In the genomic region with DNA sequence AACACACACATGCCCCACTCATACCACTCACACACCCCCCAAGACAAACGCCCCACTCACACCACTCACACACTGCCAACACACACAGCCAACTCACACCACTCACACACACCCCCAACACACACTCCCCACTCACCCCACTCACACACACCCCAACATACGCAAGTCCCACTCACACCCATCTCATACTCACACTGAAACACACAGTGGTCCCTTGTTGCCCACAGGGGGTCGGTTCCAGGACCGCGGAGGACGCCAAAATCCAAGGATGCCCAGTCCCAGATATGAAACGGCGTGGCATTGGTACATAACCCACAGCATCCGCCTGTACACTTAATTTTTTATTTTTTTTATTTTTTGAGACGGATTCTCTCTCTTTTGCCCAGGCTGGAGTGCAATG, we compare ENCODE assay signal across 3 cellular contexts.
TF ChIP-seq lines count a peak whose summit lies in the region.

No MANE protein-coding gene starts in this region.

TF ChIP-seq in SK-N-SH, 30 proteins besides CTCF, POLR2A, EP300 and RAD21:
- TF ChIP-seq FOXM1 (IDR thresholded peaks at IDR 0.05; ENCODE audit: low read depth) = no peak
- TF ChIP-seq, protein P1, sequence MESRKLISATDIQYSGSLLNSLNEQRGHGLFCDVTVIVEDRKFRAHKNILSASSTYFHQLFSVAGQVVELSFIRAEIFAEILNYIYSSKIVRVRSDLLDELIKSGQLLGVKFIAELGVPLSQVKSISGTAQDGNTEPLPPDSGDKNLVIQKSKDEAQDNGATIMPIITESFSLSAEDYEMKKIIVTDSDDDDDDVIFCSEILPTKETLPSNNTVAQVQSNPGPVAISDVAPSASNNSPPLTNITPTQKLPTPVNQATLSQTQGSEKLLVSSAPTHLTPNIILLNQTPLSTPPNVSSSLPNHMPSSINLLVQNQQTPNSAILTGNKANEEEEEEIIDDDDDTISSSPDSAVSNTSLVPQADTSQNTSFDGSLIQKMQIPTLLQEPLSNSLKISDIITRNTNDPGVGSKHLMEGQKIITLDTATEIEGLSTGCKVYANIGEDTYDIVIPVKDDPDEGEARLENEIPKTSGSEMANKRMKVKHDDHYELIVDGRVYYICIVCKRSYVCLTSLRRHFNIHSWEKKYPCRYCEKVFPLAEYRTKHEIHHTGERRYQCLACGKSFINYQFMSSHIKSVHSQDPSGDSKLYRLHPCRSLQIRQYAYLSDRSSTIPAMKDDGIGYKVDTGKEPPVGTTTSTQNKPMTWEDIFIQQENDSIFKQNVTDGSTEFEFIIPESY (IDR thresholded peaks at IDR 0.05; ENCODE audit: borderline replicate concordance, low read depth) = no peak
- no peak for TF ChIP-seq ELF1 (IDR thresholded peaks at IDR 0.05)
- TF ChIP-seq TEAD4 (IDR thresholded peaks at IDR 0.05; ENCODE audit: borderline replicate concordance, insufficient read depth) = no peak
- no peak for TF ChIP-seq RFX5 (IDR thresholded peaks at IDR 0.05; ENCODE audit: low read length)
TF ChIP-seq in SK-N-SH: peak in this region for 0.

TF ChIP-seq in SK-N-SH treated with all-trans-retinoic acid at 6 μM for 48 hours, 23 proteins besides CTCF, POLR2A, EP300 and RAD21:
- TF ChIP-seq ZNF70 (CRISPR knock-in tag; IDR thresholded peaks at IDR 0.05) (no peak), RARB (CRISPR knock-in tag; IDR thresholded peaks at IDR 0.05) (no peak), ZNF8 (CRISPR knock-in tag; IDR thresholded peaks at IDR 0.05) (no peak), ISL1 (CRISPR knock-in tag; IDR thresholded peaks at IDR 0.05) (no peak), ARNTL (CRISPR knock-in tag; IDR thresholded peaks at IDR 0.05; ENCODE audit: borderline replicate concordance, low read depth) (no peak), ZFP3 (CRISPR knock-in tag; IDR thresholded peaks at IDR 0.05) (no peak), OSR1 (CRISPR knock-in tag; IDR thresholded peaks at IDR 0.05) (no peak), ZFP30 (CRISPR knock-in tag; IDR thresholded peaks at IDR 0.05) (no peak), TOX (CRISPR knock-in tag; IDR thresholded peaks at IDR 0.05; ENCODE audit: borderline replicate concordance) (no peak), PPARA (CRISPR knock-in tag; IDR thresholded peaks at IDR 0.05; ENCODE audit: borderline replicate concordance) (no peak), GLIS3 (CRISPR knock-in tag; IDR thresholded peaks at IDR 0.05) (no peak), TCF4 (CRISPR knock-in tag; IDR thresholded peaks at IDR 0.05; ENCODE audit: borderline replicate concordance) (no peak)
- TF ChIP-seq, protein P2, sequence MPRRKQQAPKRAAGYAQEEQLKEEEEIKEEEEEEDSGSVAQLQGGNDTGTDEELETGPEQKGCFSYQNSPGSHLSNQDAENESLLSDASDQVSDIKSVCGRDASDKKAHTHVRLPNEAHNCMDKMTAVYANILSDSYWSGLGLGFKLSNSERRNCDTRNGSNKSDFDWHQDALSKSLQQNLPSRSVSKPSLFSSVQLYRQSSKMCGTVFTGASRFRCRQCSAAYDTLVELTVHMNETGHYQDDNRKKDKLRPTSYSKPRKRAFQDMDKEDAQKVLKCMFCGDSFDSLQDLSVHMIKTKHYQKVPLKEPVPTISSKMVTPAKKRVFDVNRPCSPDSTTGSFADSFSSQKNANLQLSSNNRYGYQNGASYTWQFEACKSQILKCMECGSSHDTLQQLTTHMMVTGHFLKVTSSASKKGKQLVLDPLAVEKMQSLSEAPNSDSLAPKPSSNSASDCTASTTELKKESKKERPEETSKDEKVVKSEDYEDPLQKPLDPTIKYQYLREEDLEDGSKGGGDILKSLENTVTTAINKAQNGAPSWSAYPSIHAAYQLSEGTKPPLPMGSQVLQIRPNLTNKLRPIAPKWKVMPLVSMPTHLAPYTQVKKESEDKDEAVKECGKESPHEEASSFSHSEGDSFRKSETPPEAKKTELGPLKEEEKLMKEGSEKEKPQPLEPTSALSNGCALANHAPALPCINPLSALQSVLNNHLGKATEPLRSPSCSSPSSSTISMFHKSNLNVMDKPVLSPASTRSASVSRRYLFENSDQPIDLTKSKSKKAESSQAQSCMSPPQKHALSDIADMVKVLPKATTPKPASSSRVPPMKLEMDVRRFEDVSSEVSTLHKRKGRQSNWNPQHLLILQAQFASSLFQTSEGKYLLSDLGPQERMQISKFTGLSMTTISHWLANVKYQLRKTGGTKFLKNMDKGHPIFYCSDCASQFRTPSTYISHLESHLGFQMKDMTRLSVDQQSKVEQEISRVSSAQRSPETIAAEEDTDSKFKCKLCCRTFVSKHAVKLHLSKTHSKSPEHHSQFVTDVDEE (CRISPR knock-in tag; IDR thresholded peaks at IDR 0.05) = no peak
- TF ChIP-seq, protein P3, sequence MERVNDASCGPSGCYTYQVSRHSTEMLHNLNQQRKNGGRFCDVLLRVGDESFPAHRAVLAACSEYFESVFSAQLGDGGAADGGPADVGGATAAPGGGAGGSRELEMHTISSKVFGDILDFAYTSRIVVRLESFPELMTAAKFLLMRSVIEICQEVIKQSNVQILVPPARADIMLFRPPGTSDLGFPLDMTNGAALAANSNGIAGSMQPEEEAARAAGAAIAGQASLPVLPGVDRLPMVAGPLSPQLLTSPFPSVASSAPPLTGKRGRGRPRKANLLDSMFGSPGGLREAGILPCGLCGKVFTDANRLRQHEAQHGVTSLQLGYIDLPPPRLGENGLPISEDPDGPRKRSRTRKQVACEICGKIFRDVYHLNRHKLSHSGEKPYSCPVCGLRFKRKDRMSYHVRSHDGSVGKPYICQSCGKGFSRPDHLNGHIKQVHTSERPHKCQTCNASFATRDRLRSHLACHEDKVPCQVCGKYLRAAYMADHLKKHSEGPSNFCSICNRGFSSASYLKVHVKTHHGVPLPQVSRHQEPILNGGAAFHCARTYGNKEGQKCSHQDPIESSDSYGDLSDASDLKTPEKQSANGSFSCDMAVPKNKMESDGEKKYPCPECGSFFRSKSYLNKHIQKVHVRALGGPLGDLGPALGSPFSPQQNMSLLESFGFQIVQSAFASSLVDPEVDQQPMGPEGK (CRISPR knock-in tag; IDR thresholded peaks at IDR 0.05; ENCODE audit: borderline replicate concordance) = no peak
- TF ChIP-seq, protein P4, sequence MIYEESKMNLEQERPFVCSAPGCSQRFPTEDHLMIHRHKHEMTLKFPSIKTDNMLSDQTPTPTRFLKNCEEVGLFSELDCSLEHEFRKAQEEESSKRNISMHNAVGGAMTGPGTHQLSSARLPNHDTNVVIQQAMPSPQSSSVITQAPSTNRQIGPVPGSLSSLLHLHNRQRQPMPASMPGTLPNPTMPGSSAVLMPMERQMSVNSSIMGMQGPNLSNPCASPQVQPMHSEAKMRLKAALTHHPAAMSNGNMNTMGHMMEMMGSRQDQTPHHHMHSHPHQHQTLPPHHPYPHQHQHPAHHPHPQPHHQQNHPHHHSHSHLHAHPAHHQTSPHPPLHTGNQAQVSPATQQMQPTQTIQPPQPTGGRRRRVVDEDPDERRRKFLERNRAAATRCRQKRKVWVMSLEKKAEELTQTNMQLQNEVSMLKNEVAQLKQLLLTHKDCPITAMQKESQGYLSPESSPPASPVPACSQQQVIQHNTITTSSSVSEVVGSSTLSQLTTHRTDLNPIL (CRISPR knock-in tag; IDR thresholded peaks at IDR 0.05; ENCODE audit: low read depth) = no peak
- TF ChIP-seq, protein P5, sequence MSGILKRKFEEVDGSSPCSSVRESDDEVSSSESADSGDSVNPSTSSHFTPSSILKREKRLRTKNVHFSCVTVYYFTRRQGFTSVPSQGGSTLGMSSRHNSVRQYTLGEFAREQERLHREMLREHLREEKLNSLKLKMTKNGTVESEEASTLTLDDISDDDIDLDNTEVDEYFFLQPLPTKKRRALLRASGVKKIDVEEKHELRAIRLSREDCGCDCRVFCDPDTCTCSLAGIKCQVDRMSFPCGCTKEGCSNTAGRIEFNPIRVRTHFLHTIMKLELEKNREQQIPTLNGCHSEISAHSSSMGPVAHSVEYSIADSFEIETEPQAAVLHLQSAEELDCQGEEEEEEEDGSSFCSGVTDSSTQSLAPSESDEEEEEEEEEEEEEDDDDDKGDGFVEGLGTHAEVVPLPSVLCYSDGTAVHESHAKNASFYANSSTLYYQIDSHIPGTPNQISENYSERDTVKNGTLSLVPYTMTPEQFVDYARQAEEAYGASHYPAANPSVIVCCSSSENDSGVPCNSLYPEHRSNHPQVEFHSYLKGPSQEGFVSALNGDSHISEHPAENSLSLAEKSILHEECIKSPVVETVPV (CRISPR knock-in tag; IDR thresholded peaks at IDR 0.05) = no peak
TF ChIP-seq in SK-N-SH treated with all-trans-retinoic acid at 6 μM for 48 hours: peak in this region for 0.

TF ChIP-seq in H1, 55 proteins besides CTCF, POLR2A, EP300 and RAD21:
- TF ChIP-seq BACH1 (IDR thresholded peaks at IDR 0.05; ENCODE audit: low read length) (no peak), TEAD4 (IDR thresholded peaks at IDR 0.05; ENCODE audit: low read depth, low read length) (no peak), EGR1 (IDR thresholded peaks at IDR 0.05; ENCODE audit: borderline replicate concordance, low read depth, low read length) (no peak), POLR2AphosphoS5 (IDR thresholded peaks at IDR 0.05; ENCODE audit: low read depth, low read length) (no peak), SP2 (IDR thresholded peaks at IDR 0.05; ENCODE audit: low read length) (no peak), ZNF274 (IDR thresholded peaks at IDR 0.05; ENCODE audit: borderline replicate concordance, extremely low read depth, low read length) (no peak), SP4 (IDR thresholded peaks at IDR 0.05; ENCODE audit: low read length) (no peak)
- TF ChIP-seq, protein P6, sequence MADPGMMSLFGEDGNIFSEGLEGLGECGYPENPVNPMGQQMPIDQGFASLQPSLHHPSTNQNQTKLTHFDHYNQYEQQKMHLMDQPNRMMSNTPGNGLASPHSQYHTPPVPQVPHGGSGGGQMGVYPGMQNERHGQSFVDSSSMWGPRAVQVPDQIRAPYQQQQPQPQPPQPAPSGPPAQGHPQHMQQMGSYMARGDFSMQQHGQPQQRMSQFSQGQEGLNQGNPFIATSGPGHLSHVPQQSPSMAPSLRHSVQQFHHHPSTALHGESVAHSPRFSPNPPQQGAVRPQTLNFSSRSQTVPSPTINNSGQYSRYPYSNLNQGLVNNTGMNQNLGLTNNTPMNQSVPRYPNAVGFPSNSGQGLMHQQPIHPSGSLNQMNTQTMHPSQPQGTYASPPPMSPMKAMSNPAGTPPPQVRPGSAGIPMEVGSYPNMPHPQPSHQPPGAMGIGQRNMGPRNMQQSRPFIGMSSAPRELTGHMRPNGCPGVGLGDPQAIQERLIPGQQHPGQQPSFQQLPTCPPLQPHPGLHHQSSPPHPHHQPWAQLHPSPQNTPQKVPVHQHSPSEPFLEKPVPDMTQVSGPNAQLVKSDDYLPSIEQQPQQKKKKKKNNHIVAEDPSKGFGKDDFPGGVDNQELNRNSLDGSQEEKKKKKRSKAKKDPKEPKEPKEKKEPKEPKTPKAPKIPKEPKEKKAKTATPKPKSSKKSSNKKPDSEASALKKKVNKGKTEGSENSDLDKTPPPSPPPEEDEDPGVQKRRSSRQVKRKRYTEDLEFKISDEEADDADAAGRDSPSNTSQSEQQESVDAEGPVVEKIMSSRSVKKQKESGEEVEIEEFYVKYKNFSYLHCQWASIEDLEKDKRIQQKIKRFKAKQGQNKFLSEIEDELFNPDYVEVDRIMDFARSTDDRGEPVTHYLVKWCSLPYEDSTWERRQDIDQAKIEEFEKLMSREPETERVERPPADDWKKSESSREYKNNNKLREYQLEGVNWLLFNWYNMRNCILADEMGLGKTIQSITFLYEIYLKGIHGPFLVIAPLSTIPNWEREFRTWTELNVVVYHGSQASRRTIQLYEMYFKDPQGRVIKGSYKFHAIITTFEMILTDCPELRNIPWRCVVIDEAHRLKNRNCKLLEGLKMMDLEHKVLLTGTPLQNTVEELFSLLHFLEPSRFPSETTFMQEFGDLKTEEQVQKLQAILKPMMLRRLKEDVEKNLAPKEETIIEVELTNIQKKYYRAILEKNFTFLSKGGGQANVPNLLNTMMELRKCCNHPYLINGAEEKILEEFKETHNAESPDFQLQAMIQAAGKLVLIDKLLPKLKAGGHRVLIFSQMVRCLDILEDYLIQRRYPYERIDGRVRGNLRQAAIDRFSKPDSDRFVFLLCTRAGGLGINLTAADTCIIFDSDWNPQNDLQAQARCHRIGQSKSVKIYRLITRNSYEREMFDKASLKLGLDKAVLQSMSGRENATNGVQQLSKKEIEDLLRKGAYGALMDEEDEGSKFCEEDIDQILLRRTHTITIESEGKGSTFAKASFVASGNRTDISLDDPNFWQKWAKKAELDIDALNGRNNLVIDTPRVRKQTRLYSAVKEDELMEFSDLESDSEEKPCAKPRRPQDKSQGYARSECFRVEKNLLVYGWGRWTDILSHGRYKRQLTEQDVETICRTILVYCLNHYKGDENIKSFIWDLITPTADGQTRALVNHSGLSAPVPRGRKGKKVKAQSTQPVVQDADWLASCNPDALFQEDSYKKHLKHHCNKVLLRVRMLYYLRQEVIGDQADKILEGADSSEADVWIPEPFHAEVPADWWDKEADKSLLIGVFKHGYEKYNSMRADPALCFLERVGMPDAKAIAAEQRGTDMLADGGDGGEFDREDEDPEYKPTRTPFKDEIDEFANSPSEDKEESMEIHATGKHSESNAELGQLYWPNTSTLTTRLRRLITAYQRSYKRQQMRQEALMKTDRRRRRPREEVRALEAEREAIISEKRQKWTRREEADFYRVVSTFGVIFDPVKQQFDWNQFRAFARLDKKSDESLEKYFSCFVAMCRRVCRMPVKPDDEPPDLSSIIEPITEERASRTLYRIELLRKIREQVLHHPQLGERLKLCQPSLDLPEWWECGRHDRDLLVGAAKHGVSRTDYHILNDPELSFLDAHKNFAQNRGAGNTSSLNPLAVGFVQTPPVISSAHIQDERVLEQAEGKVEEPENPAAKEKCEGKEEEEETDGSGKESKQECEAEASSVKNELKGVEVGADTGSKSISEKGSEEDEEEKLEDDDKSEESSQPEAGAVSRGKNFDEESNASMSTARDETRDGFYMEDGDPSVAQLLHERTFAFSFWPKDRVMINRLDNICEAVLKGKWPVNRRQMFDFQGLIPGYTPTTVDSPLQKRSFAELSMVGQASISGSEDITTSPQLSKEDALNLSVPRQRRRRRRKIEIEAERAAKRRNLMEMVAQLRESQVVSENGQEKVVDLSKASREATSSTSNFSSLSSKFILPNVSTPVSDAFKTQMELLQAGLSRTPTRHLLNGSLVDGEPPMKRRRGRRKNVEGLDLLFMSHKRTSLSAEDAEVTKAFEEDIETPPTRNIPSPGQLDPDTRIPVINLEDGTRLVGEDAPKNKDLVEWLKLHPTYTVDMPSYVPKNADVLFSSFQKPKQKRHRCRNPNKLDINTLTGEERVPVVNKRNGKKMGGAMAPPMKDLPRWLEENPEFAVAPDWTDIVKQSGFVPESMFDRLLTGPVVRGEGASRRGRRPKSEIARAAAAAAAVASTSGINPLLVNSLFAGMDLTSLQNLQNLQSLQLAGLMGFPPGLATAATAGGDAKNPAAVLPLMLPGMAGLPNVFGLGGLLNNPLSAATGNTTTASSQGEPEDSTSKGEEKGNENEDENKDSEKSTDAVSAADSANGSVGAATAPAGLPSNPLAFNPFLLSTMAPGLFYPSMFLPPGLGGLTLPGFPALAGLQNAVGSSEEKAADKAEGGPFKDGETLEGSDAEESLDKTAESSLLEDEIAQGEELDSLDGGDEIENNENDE (IDR thresholded peaks at IDR 0.05; ENCODE audit: insufficient replicate concordance, low read length) = no peak
- TF ChIP-seq, protein P7, sequence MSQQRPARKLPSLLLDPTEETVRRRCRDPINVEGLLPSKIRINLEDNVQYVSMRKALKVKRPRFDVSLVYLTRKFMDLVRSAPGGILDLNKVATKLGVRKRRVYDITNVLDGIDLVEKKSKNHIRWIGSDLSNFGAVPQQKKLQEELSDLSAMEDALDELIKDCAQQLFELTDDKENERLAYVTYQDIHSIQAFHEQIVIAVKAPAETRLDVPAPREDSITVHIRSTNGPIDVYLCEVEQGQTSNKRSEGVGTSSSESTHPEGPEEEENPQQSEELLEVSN (IDR thresholded peaks at IDR 0.05) = no peak
